ENCODE assay signal across 12 cellular contexts in genomic region chr13:59360108-59360507, GRCh38.
DNase-seq lines count a peak whose midpoint lies in the region; ATAC-seq, FAIRE-seq and TF ChIP-seq lines count a peak whose summit lies in the region.
"Had no signal": no experiment of that assay in that cellular context is flagged by ENCODE, and none has a peak within 500 bp of the region (broad histone marks: within the 10 kb centered on the region; RNA-seq: fewer than 3 reads in every experiment).

No MANE protein-coding gene starts in this region.

- in situ Hi-C loops in GM13977 (cut with MboI; ENCODE audit: low pct_unique_long_range_greater_than_20kb, low sequenced_read_pairs, unreplicated experiment), result no loop called here

- H3K79me2 ChIP-seq in DND-41 (ENCODE audit: insufficient read depth, low read length), result no peaks in the 10 kb centered on the region

- H4K20me1 ChIP-seq in DND-41 (ENCODE audit: insufficient read depth, low read length), result no peaks in the 10 kb centered on the region

- H3K4me1 ChIP-seq in DND-41 (ENCODE audit: insufficient read depth, low read length), result peaks cover 5% of the 10 kb centered on the region; the same call in 1 of the 2 replicates

- H3K27me3 ChIP-seq in DND-41 (ENCODE audit: insufficient read depth, low read length, poor library complexity) (no peaks in the 10 kb centered on the region), HL-60 (ENCODE audit: insufficient read depth, poor library complexity, severe bottlenecking) (no peaks in the 10 kb centered on the region)
- H3K27me3 ChIP-seq: SJCRH30 had no signal

- H2AFZ ChIP-seq in DND-41 (ENCODE audit: low read depth, low read length), result no peak overlapping the region; the same call in 1 of the 2 replicates

- TF ChIP-seq POLR2A in GM12892 (IDR thresholded peaks at IDR 0.05; ENCODE audit: low read depth, low read length), result no peak

- peak; percentile 6 for DNase-seq in DND-41
- DNase-seq in HL-60 (ENCODE audit: low read depth in 1 of 2, low spot score in 1 of 2), result peak; percentile 2 to 79
- DNase-seq in globus pallidus (ENCODE audit: low spot score), result peak; percentile 5
- no peak for DNase-seq in GM12892 (ENCODE audit: insufficient read length)
- no peak for DNase-seq in GM13977 (ENCODE audit: low spot score)
- DNase-seq: H7; stimulated activated CD8-positive, alpha-beta memory T cell treated with anti-CD3 and anti-CD28 coated beads, Interleukin-4, amount 100 ng/mL, for 48 hours had no signal

- H3K27ac ChIP-seq in DND-41 (ENCODE audit: low read length), result no peak overlapping the region
- peak overlapping the region; percentile 38 for H3K27ac ChIP-seq in HL-60 (replicated peaks)
- H3K27ac ChIP-seq: psoas muscle, SJCRH30 had no signal

- no peak overlapping the region for H3K4me2 ChIP-seq in DND-41 (ENCODE audit: insufficient read depth, low read length)

- no peak overlapping the region for H3K4me3 ChIP-seq in DND-41 (ENCODE audit: low read depth in 1 of 2, low read length in 2 of 2)
- no peak overlapping the region for H3K4me3 ChIP-seq in HL-60 (replicated peaks; ENCODE audit: insufficient read depth, low read length)
- H3K4me3 ChIP-seq: psoas muscle, SJCRH30 had no signal

- TF ChIP-seq CTCF in DND-41 (IDR thresholded peaks at IDR 0.05; ENCODE audit: borderline replicate concordance, extremely low read depth, low read length, poor library complexity, severe bottlenecking) (no peak), HL-60 (IDR thresholded peaks at IDR 0.05; ENCODE audit: insufficient read depth, low read length) (no peak), GM13977 (IDR thresholded peaks at IDR 0.05; ENCODE audit: extremely low read depth, insufficient read depth, missing control alignments) (no peak)

- no peak overlapping the region for H3K9ac ChIP-seq in DND-41 (ENCODE audit: low read depth, low read length)

- H3K9me3 ChIP-seq in DND-41 (ENCODE audit: insufficient read depth, low read length, severe bottlenecking), result no peaks in the 10 kb centered on the region
- H3K9me3 ChIP-seq: psoas muscle, SJCRH30 had no signal

- no peaks in the 10 kb centered on the region for H3K36me3 ChIP-seq in DND-41 (ENCODE audit: insufficient read depth, low read length)
- H3K36me3 ChIP-seq: SJCRH30 had no signal

- ATAC-seq in DND-41 (ENCODE audit: insufficient read depth, low read depth), result peak; percentile 50; the same call in 1 of the 3 replicates
- peak; percentile 61 for ATAC-seq in GM18909 (IDR thresholded peaks at IDR 0.05; ENCODE audit: poor library complexity, unreplicated experiment)
- no peak for ATAC-seq in HG03095 (IDR thresholded peaks at IDR 0.05; ENCODE audit: unreplicated experiment)
- no peak for ATAC-seq in HG02885 (IDR thresholded peaks at IDR 0.05; ENCODE audit: poor library complexity, unreplicated experiment)
- ATAC-seq: psoas muscle had no signal

- no peak for FAIRE-seq in GM12892 (lab: Jason Lieb, UNC)

Comparison
In these comparisons a context has a peak if more than half of its experiments do, and no peak if none do; other contexts are left out.
1. ATAC-seq: peak in DND-41 (single experiment) and GM18909 (single experiment); none in HG03095 (single experiment) and HG02885 (single experiment).
2. DNase-seq: peak in DND-41 (single experiment), HL-60 (2 of 2) and globus pallidus (single experiment); none in GM12892 (single experiment) and GM13977 (single experiment).